In genomic region chr7:55306331-55306730, GRCh38 we compare ENCODE assay signal across 16 cellular contexts. TPM values are rescaled to one million over a fixed set of nuclear protein-coding genes. Genes with fewer than 3 reads are reported as not detected.
A peak's percentile ranks its signal among the peaks of the same experiment; 100 is the strongest.
DNase-seq lines count a peak whose midpoint lies in the region; TF ChIP-seq lines count a peak whose summit lies in the region.
"Had no signal": no experiment of that assay in that cellular context is flagged by ENCODE, and none has a peak within 500 bp of the region (broad histone marks: within the 10 kb centered on the region; RNA-seq: fewer than 3 reads in every experiment).

No MANE protein-coding gene starts in this region.

- TF ChIP-seq CTCF in HFFc6 (IDR thresholded peaks at IDR 0.05) (no peak), esophagus squamous epithelium (IDR thresholded peaks at IDR 0.05) (no peak)

- peaks cover 0 to 19% (median 0%) of the 10 kb centered on the region in 4 donors for H3K27me3 ChIP-seq in esophagus squamous epithelium
- H3K27me3 ChIP-seq: SJSA1 had no signal

- WGBS in esophagus squamous epithelium, 2 donors, result 38 to 39% methylated on average over 3 of the region's 3 CpGs

- H3K27ac ChIP-seq in esophagus squamous epithelium, result no peak overlapping the region
- H3K27ac ChIP-seq: SJSA1 had no signal

- no peak for TF ChIP-seq POLR2A in esophagus squamous epithelium (IDR thresholded peaks at IDR 0.05)

- H3K36me3 Mint-ChIP-seq in HFFc6 (ENCODE audit: low read depth), result no peaks in the 10 kb centered on the region; the same call in 1 of the 2 replicates

- intact Hi-C loops in esophagus squamous epithelium (cut with DNase I), result no loop called here

- no peak overlapping the region for H3K4me3 ChIP-seq in esophagus squamous epithelium
- H3K4me3 ChIP-seq: GM23338, SJSA1 had no signal

- peak; percentile 58 for DNase-seq in A172 (ENCODE audit: low spot score)
- peak; percentile 7 for DNase-seq in HFFc6
- peak; percentile 27 for DNase-seq in astrocyte of the hippocampus (ENCODE audit: low read depth, low spot score)
- DNase-seq in iris pigment epithelial cell (ENCODE audit: low read depth), result peak; percentile 28
- no peak for DNase-seq in activated CD4-positive, alpha-beta T cell treated with anti-CD3 and anti-CD28 coated beads for 1 hour
- DNase-seq in esophagus squamous epithelium (lab: John Stamatoyannopoulos, UW), result no peak
- DNase-seq in NCI-H345 (lab: John Stamatoyannopoulos, UW), result no peak
- DNase-seq: ACHN; Calu3; CD4-positive, CD25-positive, alpha-beta regulatory T cell; DMS79; NCI-H1048; NCI-H1694; NCI-H2107 had no signal

- no peaks in the 10 kb centered on the region for H3K9me3 Mint-ChIP-seq in HFFc6

- no peak overlapping the region; the same call in 1 of the 2 replicates for H3K4me3 Mint-ChIP-seq in HFFc6
- H3K4me3 Mint-ChIP-seq: GM23338 had no signal

- peaks cover 12% of the 10 kb centered on the region for H3K27me3 Mint-ChIP-seq in HFFc6 (ENCODE audit: insufficient read depth)

- H3K27ac Mint-ChIP-seq in HFFc6, result no peak overlapping the region
- H3K27ac Mint-ChIP-seq: GM23338 had no signal

- no peaks in the 10 kb centered on the region for H3K36me3 ChIP-seq in esophagus squamous epithelium
- H3K36me3 ChIP-seq: SJSA1 had no signal

- peaks cover 60% of the 10 kb centered on the region for H3K4me1 Mint-ChIP-seq in HFFc6 (ENCODE audit: low read depth)

- no peaks in the 10 kb centered on the region for H3K9me3 ChIP-seq in esophagus squamous epithelium
- H3K9me3 ChIP-seq: SJSA1 had no signal

- no peaks in the 10 kb centered on the region for H3K4me1 ChIP-seq in esophagus squamous epithelium
- H3K4me1 ChIP-seq: SJSA1 had no signal

RNA-seq across cellular contexts. Expression of gene LANCL2, which starts 58.8 kb away (rescaled TPM):
- total RNA-seq in A172 (2014; rRNA removed; shearing (Covaris generic)), result 19.7 and 27.5 TPM in 2 replicates
- total RNA-seq in HFFc6 (2021; fragmentation: NEBNext Ultra II Directional; extraction: Animal tissue kit (Norgen Biotek cat#: 25700)), result 10 to 100 TPM; 17.3 to 26.3 (median 21.4) TPM
- 10 to 100 TPM in 2 of 4 donors, 1 to 10 TPM in 2; 6.4 to 12.8 (median 9.7) TPM for total RNA-seq in esophagus squamous epithelium

Comparison
In these comparisons a context has a peak if more than half of its experiments do, and no peak if none do; other contexts are left out.
1. DNase-seq: peak in A172 (single experiment), HFFc6 (single experiment), astrocyte of the hippocampus (single experiment) and iris pigment epithelial cell (single experiment); none in activated CD4-positive, alpha-beta T cell treated with anti-CD3 and anti-CD28 coated beads for 1 hour (single experiment), esophagus squamous epithelium (single experiment) and NCI-H345 (single experiment).